11 cellular contexts compared by ENCODE assay signal in genomic region chr5:16727937-16728336, GRCh38.
DNase-seq lines count a peak whose midpoint lies in the region; ATAC-seq and TF ChIP-seq lines count a peak whose summit lies in the region.
"Had no signal": no experiment of that assay in that cellular context is flagged by ENCODE, and none has a peak within 500 bp of the region (broad histone marks: within the 10 kb centered on the region; RNA-seq: fewer than 3 reads in every experiment).

No MANE protein-coding gene starts in this region.

- H3K79me2 ChIP-seq in OCI-LY3 (ENCODE audit: low read length) = no peaks in the 10 kb centered on the region

- peaks cover 3 to 8% of the 10 kb centered on the region in 2 donors for H3K4me1 Mint-ChIP-seq in stimulated activated naive B cell treated with anti-CD40 and anti-IgM and Interleukin-4, amounts not matched to agents 10 μg/mL and 1 μg/mL and 100 μg/mL, for 72 hours

- H3K4me1 ChIP-seq in OCI-LY3 (ENCODE audit: low read length) = peaks cover 13% of the 10 kb centered on the region

- peaks cover 4 to 8% of the 10 kb centered on the region in 2 donors for H3K27me3 Mint-ChIP-seq in stimulated activated naive B cell treated with anti-CD40 and anti-IgM and Interleukin-4, amounts not matched to agents 10 μg/mL and 1 μg/mL and 100 μg/mL, for 72 hours

- H3K4me3 ChIP-seq in OCI-LY3 (ENCODE audit: low read length) (peak overlapping the region; percentile 42; the same call in 1 of the 2 replicates), MG63 (no peak overlapping the region)

- TF ChIP-seq CTCF in OCI-LY3 (IDR thresholded peaks at IDR 0.05; ENCODE audit: low read depth, low read length) = no peak

- no peaks in the 10 kb centered on the region for H3K36me3 ChIP-seq in OCI-LY3 (replicated peaks; ENCODE audit: low read depth, low read length)
- peaks cover 72% of the 10 kb centered on the region for H3K36me3 ChIP-seq in MG63

- peak overlapping the region; percentile 73; the same call in 1 of the 2 replicates for H2AFZ ChIP-seq in OCI-LY3 (ENCODE audit: low read depth, low read length)

- ATAC-seq in stimulated activated naive B cell treated with anti-CD40 and anti-IgM and Interleukin-4, amounts not matched to agents 10 μg/mL and 1 μg/mL and 100 μg/mL, for 72 hours (replicated peaks) = peak in 1 of 2 donors; percentile 23
- no peak for ATAC-seq in activated CD4-positive, CD25-positive, alpha-beta regulatory T cell treated with anti-CD3 and anti-CD28 coated beads, Interleukin-2, amount 50 U/mL, for 24 hours

- H3K9me3 ChIP-seq in OCI-LY3 (ENCODE audit: insufficient read depth, low read length) = no peaks in the 10 kb centered on the region
- H3K9me3 ChIP-seq in MG63 = no peaks in the 10 kb centered on the region

- H4K20me1 ChIP-seq in OCI-LY3 (ENCODE audit: insufficient read depth, low read length) = no peaks in the 10 kb centered on the region

- H3K27me3 ChIP-seq in OCI-LY3 (ENCODE audit: low read depth, low read length) (no peaks in the 10 kb centered on the region), MG63 (no peaks in the 10 kb centered on the region)

- H3K4me2 ChIP-seq in OCI-LY3 (ENCODE audit: low read length) = peak overlapping the region; percentile 67

- DNase-seq in KBM-7 (peak; percentile 65), hippocampal formation (lab: John Stamatoyannopoulos, UW) (peak; percentile 26 to 66), MG63 (no peak)
- DNase-seq in stimulated activated naive B cell treated with anti-CD40 and anti-IgM and Interleukin-4, amounts not matched to agents 10 μg/mL and 1 μg/mL and 100 μg/mL, for 72 hours = no peak
- no peak for DNase-seq in stimulated activated CD4-positive, alpha-beta T cell treated with anti-CD3 and anti-CD28 coated beads, Interleukin-15, amount 100 ng/mL, for 24 hours
- DNase-seq in activated CD4-positive, alpha-beta T cell treated with anti-CD3 and anti-CD28 coated beads for 4 hours = no peak
- DNase-seq: effector CD4-positive, alpha-beta T cell; naive B cell; NCI-H524 had no signal

- H3K36me3 Mint-ChIP-seq in stimulated activated naive B cell treated with anti-CD40 and anti-IgM and Interleukin-4, amounts not matched to agents 10 μg/mL and 1 μg/mL and 100 μg/mL, for 72 hours = no peaks in the 10 kb centered on the region

- H3K27ac Mint-ChIP-seq in stimulated activated naive B cell treated with anti-CD40 and anti-IgM and Interleukin-4, amounts not matched to agents 10 μg/mL and 1 μg/mL and 100 μg/mL, for 72 hours = no peak overlapping the region

- no peak overlapping the region for H3K27ac ChIP-seq in OCI-LY3 (ENCODE audit: low read length)

- peak overlapping the region; percentile 0 to 10 for H3K4me3 Mint-ChIP-seq in stimulated activated naive B cell treated with anti-CD40 and anti-IgM and Interleukin-4, amounts not matched to agents 10 μg/mL and 1 μg/mL and 100 μg/mL, for 72 hours

- in situ Hi-C loops in KBM-7 (cut with MboI; ENCODE audit: low pct_unique_long_range_greater_than_20kb, low sequenced_read_pairs) = no loop called here

- no peak overlapping the region; the same call in 1 of the 2 replicates for H3K9ac ChIP-seq in OCI-LY3 (ENCODE audit: low read length)

- peaks cover 3% of the 10 kb centered on the region in 2 donors for H3K9me3 Mint-ChIP-seq in stimulated activated naive B cell treated with anti-CD40 and anti-IgM and Interleukin-4, amounts not matched to agents 10 μg/mL and 1 μg/mL and 100 μg/mL, for 72 hours

Comparison
In these comparisons a context has a peak if more than half of its experiments do, and no peak if none do; other contexts are left out.
1. DNase-seq: peak in KBM-7 (single experiment) and hippocampal formation (2 of 2); none in stimulated activated naive B cell treated with anti-CD40 and anti-IgM and Interleukin-4, amounts not matched to agents 10 μg/mL and 1 μg/mL and 100 μg/mL, for 72 hours (single experiment), stimulated activated CD4-positive, alpha-beta T cell treated with anti-CD3 and anti-CD28 coated beads, Interleukin-15, amount 100 ng/mL, for 24 hours (single experiment), activated CD4-positive, alpha-beta T cell treated with anti-CD3 and anti-CD28 coated beads for 4 hours (0 of 2) and MG63 (single experiment).